29 cellular contexts compared by ENCODE assay signal in the genomic region with DNA sequence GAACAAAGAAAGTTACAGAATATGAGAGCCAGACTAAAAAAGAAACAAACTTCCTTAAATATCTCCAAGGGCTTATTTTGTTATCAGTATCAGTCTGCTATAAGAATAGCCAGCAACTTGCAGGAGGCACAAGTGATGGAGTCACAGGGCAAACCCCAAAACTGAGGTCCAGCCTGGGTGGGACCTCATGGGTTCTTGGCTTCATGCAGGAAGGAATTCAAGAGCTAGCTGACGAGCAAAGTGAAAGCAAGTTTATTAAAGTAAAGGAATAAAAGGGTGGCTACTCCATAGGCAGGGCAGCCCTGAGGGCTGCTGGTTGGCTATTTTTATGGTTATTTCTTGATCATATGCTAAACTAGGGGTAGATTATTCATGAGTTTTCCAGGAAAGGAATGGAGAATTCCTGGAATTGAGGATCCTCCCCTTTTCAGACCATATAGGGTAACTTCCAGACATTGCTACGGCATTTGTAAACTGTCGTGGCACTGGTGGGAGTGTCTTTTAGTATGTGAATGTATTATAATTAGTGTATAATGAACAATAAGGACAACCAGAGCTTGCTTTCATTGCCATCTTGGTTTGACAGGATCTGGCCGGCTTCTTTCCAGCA.
DNase-seq lines count a peak whose midpoint lies in the region; ATAC-seq and TF ChIP-seq lines count a peak whose summit lies in the region.
"Had no signal": no experiment of that assay in that cellular context is flagged by ENCODE, and none has a peak within 500 bp of the region (broad histone marks: within the 10 kb centered on the region; RNA-seq: fewer than 3 reads in every experiment).

No MANE protein-coding gene starts in this region.

- H2AFZ ChIP-seq in Karpas-422 (ENCODE audit: low read length): no peak overlapping the region

- H3K9me3 ChIP-seq in Karpas-422 (ENCODE audit: low read length) (no peaks in the 10 kb centered on the region), thoracic aorta (no peaks in the 10 kb centered on the region)
- no peaks in the 10 kb centered on the region for H3K9me3 ChIP-seq in CD4-positive, alpha-beta memory T cell (ENCODE audit: control insufficient read depth in 1 of 2, low read length in 2 of 2)
- H3K9me3 ChIP-seq: body of pancreas, left lung had no signal

- H3K27ac ChIP-seq in Karpas-422 (ENCODE audit: low read length) (no peak overlapping the region), thoracic aorta (peak overlapping the region; percentile 39 to 48)
- no peak overlapping the region for H3K27ac ChIP-seq in CD4-positive, alpha-beta memory T cell (ENCODE audit: low read depth, low read length)
- H3K27ac ChIP-seq: body of pancreas, KMS-11, left lung had no signal

- H3K9me2 ChIP-seq in Karpas-422 (replicated peaks; ENCODE audit: insufficient read depth, low read length): no peaks in the 10 kb centered on the region

- peaks cover 0 to 3% of the 10 kb centered on the region in 2 donors for H3K27me3 Mint-ChIP-seq in CD4-positive, alpha-beta memory T cell
- H3K27me3 Mint-ChIP-seq in effector memory CD8-positive, alpha-beta T cell: peaks cover 7 to 18% of the 10 kb centered on the region in 2 donors

- H3K27ac Mint-ChIP-seq in CD4-positive, alpha-beta memory T cell: no peak overlapping the region
- no peak overlapping the region for H3K27ac Mint-ChIP-seq in effector memory CD8-positive, alpha-beta T cell
- H3K27ac Mint-ChIP-seq: activated naive CD8-positive, alpha-beta T cell treated with anti-CD3 and anti-CD28 coated beads for 36 hours; activated T-cell treated with anti-CD3 and anti-CD28 coated beads, Interleukin-2, amount 50 U/mL, for 24 hours; CD8-positive, alpha-beta memory T cell; stimulated activated effector memory CD8-positive, alpha-beta T cell treated with anti-CD3 and anti-CD28 coated beads, Interleukin-12 subunit alpha, Interleukin-12 subunit beta, amount 100 ng/mL, for 72 hours had no signal

- CTCF ChIA-PET in CD4-positive, alpha-beta memory T cell (lab: Charles Lee; ENCODE audit: partially characterized antibody): no interaction called here

- H3K4me1 ChIP-seq in Karpas-422 (ENCODE audit: low read length): peaks cover 3% of the 10 kb centered on the region; the same call in 1 of the 2 replicates
- peaks cover 0 to 37% of the 10 kb centered on the region in 2 donors for H3K4me1 ChIP-seq in thoracic aorta (ENCODE audit: control insufficient read depth in 1 of 2, low read depth in 2 of 2)
- no peaks in the 10 kb centered on the region for H3K4me1 ChIP-seq in CD4-positive, alpha-beta memory T cell (ENCODE audit: insufficient read depth, low read length)
- H3K4me1 ChIP-seq: body of pancreas had no signal

- H3K27me3 ChIP-seq in Karpas-422 (ENCODE audit: low read length) (no peaks in the 10 kb centered on the region), thoracic aorta (replicated peaks; ENCODE audit: insufficient read depth) (no peaks in the 10 kb centered on the region)
- H3K27me3 ChIP-seq in CD4-positive, alpha-beta memory T cell (ENCODE audit: insufficient read depth, low read length): no peaks in the 10 kb centered on the region
- H3K27me3 ChIP-seq: body of pancreas, dorsolateral prefrontal cortex, left lung had no signal

- intact Hi-C loops in CD4-positive, alpha-beta memory T cell (cut with micrococcal nuclease): no loop called here

- H3K9ac ChIP-seq in Karpas-422 (ENCODE audit: low read length): no peak overlapping the region
- H3K9ac ChIP-seq: KMS-11 had no signal

- H3K36me3 ChIP-seq in Karpas-422 (ENCODE audit: insufficient read depth, low read length) (no peaks in the 10 kb centered on the region), thoracic aorta (no peaks in the 10 kb centered on the region)
- no peaks in the 10 kb centered on the region for H3K36me3 ChIP-seq in CD4-positive, alpha-beta memory T cell (ENCODE audit: insufficient read depth, low read length)
- H3K36me3 ChIP-seq: left lung had no signal

- no peak for TF ChIP-seq CTCF in fibroblast of the aortic adventitia (IDR thresholded peaks at IDR 0.05; ENCODE audit: insufficient read depth, low read length)
- no peak for TF ChIP-seq CTCF in thoracic aorta (IDR thresholded peaks at IDR 0.05)

- H4K20me1 ChIP-seq in Karpas-422 (ENCODE audit: insufficient read depth, low read depth, low read length): no peaks in the 10 kb centered on the region

- no peak overlapping the region for H3K4me3 ChIP-seq in Karpas-422 (ENCODE audit: low read length)
- H3K4me3 ChIP-seq in fibroblast of the aortic adventitia (ENCODE audit: low read depth, low read length): peak overlapping the region; percentile 34
- peak overlapping the region; percentile 56 for H3K4me3 ChIP-seq in thoracic aorta
- no peak overlapping the region for H3K4me3 ChIP-seq in CD4-positive, alpha-beta memory T cell (ENCODE audit: low read length in 2 of 2)
- H3K4me3 ChIP-seq: body of pancreas, dorsolateral prefrontal cortex, GM12878, left lung had no signal

- ATAC-seq in thoracic aorta (ENCODE audit: insufficient number of reproducible peaks, low FRiP score, low read depth): no peak
- no peak for ATAC-seq in GM18858 (IDR thresholded peaks at IDR 0.05; ENCODE audit: unreplicated experiment)
- no peak for ATAC-seq in effector memory CD8-positive, alpha-beta T cell (replicated peaks)
- ATAC-seq: body of pancreas, GM12878, HCT116, left lung had no signal

- no peaks in the 10 kb centered on the region for H3K4me1 Mint-ChIP-seq in CD4-positive, alpha-beta memory T cell
- no peaks in the 10 kb centered on the region for H3K4me1 Mint-ChIP-seq in effector memory CD8-positive, alpha-beta T cell (ENCODE audit: low read depth in 2 of 2)
- H3K4me1 Mint-ChIP-seq: activated naive CD8-positive, alpha-beta T cell treated with anti-CD3 and anti-CD28 coated beads for 36 hours; CD8-positive, alpha-beta memory T cell; stimulated activated effector memory CD8-positive, alpha-beta T cell treated with anti-CD3 and anti-CD28 coated beads, Interleukin-12 subunit alpha, Interleukin-12 subunit beta, amount 100 ng/mL, for 72 hours had no signal

- no peaks in the 10 kb centered on the region for H3K36me3 Mint-ChIP-seq in CD4-positive, alpha-beta memory T cell
- peaks cover 3% of the 10 kb centered on the region for H3K36me3 Mint-ChIP-seq in effector memory CD8-positive, alpha-beta T cell (ENCODE audit: insufficient read depth)
- H3K36me3 Mint-ChIP-seq: activated naive CD8-positive, alpha-beta T cell treated with anti-CD3 and anti-CD28 coated beads for 36 hours; CD8-positive, alpha-beta memory T cell; stimulated activated effector memory CD8-positive, alpha-beta T cell treated with anti-CD3 and anti-CD28 coated beads, Interleukin-12 subunit alpha, Interleukin-12 subunit beta, amount 100 ng/mL, for 72 hours had no signal

- H3K4me3 Mint-ChIP-seq in CD4-positive, alpha-beta memory T cell: no peak overlapping the region
- H3K4me3 Mint-ChIP-seq in effector memory CD8-positive, alpha-beta T cell: no peak overlapping the region
- H3K4me3 Mint-ChIP-seq: activated naive CD8-positive, alpha-beta T cell treated with anti-CD3 and anti-CD28 coated beads for 36 hours; activated T-cell treated with anti-CD3 and anti-CD28 coated beads, Interleukin-2, amount 50 U/mL, for 24 hours; CD8-positive, alpha-beta memory T cell; stimulated activated effector memory CD8-positive, alpha-beta T cell treated with anti-CD3 and anti-CD28 coated beads, Interleukin-12 subunit alpha, Interleukin-12 subunit beta, amount 100 ng/mL, for 72 hours had no signal

- no peaks in the 10 kb centered on the region for H3K79me2 ChIP-seq in Karpas-422 (ENCODE audit: low read length)

- H3K4me2 ChIP-seq in Karpas-422 (ENCODE audit: low read depth, low read length, poor library complexity, severe bottlenecking): peak overlapping the region; percentile 3
- H3K4me2 ChIP-seq: KMS-11 had no signal

- H3K9me3 Mint-ChIP-seq in CD4-positive, alpha-beta memory T cell: peaks cover 0 to 8% (median 3%) of the 10 kb centered on the region in 8 donors
- peaks cover 5 to 6% of the 10 kb centered on the region in 2 donors for H3K9me3 Mint-ChIP-seq in effector memory CD8-positive, alpha-beta T cell
- H3K9me3 Mint-ChIP-seq: activated T-cell treated with anti-CD3 and anti-CD28 coated beads, Interleukin-2, amount 50 U/mL, for 24 hours; CD8-positive, alpha-beta memory T cell had no signal

- POLR2A ChIA-PET in CD4-positive, alpha-beta memory T cell (lab: Charles Lee; ENCODE audit: partially characterized antibody): no interaction called here

- DNase-seq in Karpas-422 (no peak), astrocyte of the hippocampus (ENCODE audit: low read depth, low spot score) (peak; percentile 65), fibroblast of the aortic adventitia (ENCODE audit: low read depth) (peak; percentile 78), thoracic aorta (ENCODE audit: low spot score) (no peak)
- no peak for DNase-seq in CD4-positive, alpha-beta memory T cell
- no peak for DNase-seq in effector memory CD8-positive, alpha-beta T cell
- DNase-seq: activated CD4-positive, CD25-positive, alpha-beta regulatory T cell; activated effector memory CD4-positive, alpha-beta T cell treated with anti-CD3 and anti-CD28 coated beads, Interleukin-2, amount 50 U/mL, for 16 hours; activated naive CD8-positive, alpha-beta T cell treated with anti-CD3 and anti-CD28 coated beads for 36 hours; activated T-cell treated with anti-CD3 and anti-CD28 coated beads, Interleukin-2, amount 50 U/mL, for 24 hours; body of pancreas; CD8-positive, alpha-beta memory T cell; DMS 273 treated with DMSO at 0.1 percent for 48 hours; dorsolateral prefrontal cortex; EL; glutamatergic neuron; MM.1S; NCI-H1105 treated with DMSO at 0.1 percent for 48 hours; NCI-H187 treated with DMSO at 0.1 percent for 48 hours; NCI-H2171; NCI-H510A; stimulated activated CD4-positive, alpha-beta T cell treated with anti-CD3 and anti-CD28 coated beads, Interleukin-15, amount 100 ng/mL, for 24 hours; stimulated activated CD4-positive, alpha-beta T cell treated with anti-CD3 and anti-CD28 coated beads, Interleukin-4, amount 100 ng/mL, for 4 hours had no signal

Comparison
In these comparisons a context has a peak if more than half of its experiments do, and no peak if none do; other contexts are left out.
1. DNase-seq: peak in astrocyte of the hippocampus (single experiment) and fibroblast of the aortic adventitia (single experiment); none in Karpas-422 (single experiment), thoracic aorta (single experiment), CD4-positive, alpha-beta memory T cell (0 of 5) and effector memory CD8-positive, alpha-beta T cell (0 of 3).
2. H3K27ac ChIP-seq: peak in thoracic aorta (2 of 2); none in Karpas-422 (single experiment) and CD4-positive, alpha-beta memory T cell (single experiment).
3. H3K4me3 ChIP-seq: peak in fibroblast of the aortic adventitia (single experiment) and thoracic aorta (single experiment); none in Karpas-422 (single experiment) and CD4-positive, alpha-beta memory T cell (0 of 2).